17 cellular contexts compared by ENCODE assay signal in genomic region chr10:35375091-35375765, GRCh38. TPM values are rescaled to one million over a fixed set of nuclear protein-coding genes. Genes with fewer than 3 reads are reported as not detected.
DNase-seq lines count a peak whose midpoint lies in the region; ATAC-seq and TF ChIP-seq lines count a peak whose summit lies in the region.
"Had no signal": no experiment of that assay in that cellular context is flagged by ENCODE, and none has a peak within 500 bp of the region (broad histone marks: within the 10 kb centered on the region; RNA-seq: fewer than 3 reads in every experiment).

No MANE protein-coding gene starts in this region.

- H3K4me3 ChIP-seq in epithelial cell of esophagus (ENCODE audit: low read length) (no peak overlapping the region), psoas muscle (no peak overlapping the region)
- H3K4me3 ChIP-seq: esophagus squamous epithelium had no signal

- H3K27ac ChIP-seq in psoas muscle = peak overlapping the region; percentile 44
- H3K27ac ChIP-seq in caudate nucleus (ENCODE audit: low read depth, low read length) = no peak overlapping the region
- H3K27ac ChIP-seq: esophagus squamous epithelium had no signal

- peaks cover 83% of the 10 kb centered on the region for H3K4me1 Mint-ChIP-seq in activated T-cell treated with anti-CD3 and anti-CD28 coated beads, Interleukin-2, amount 50 U/mL, for 24 hours (ENCODE audit: low read depth)
- H3K4me1 Mint-ChIP-seq in activated T-cell treated with anti-CD3 and anti-CD28 coated beads, Interleukin-2, amount 50 U/mL, for 4 hours (ENCODE audit: low read depth) = peaks cover 86% of the 10 kb centered on the region
- peaks cover 60% of the 10 kb centered on the region for H3K4me1 Mint-ChIP-seq in T-helper 17 cell

- no peak for DNase-seq in activated T-cell treated with anti-CD3 and anti-CD28 coated beads, Interleukin-2, amount 50 U/mL, for 24 hours
- no peak for DNase-seq in activated T-cell treated with anti-CD3 and anti-CD28 coated beads, Interleukin-2, amount 50 U/mL, for 4 hours
- DNase-seq in T-helper 17 cell (no peak), epithelial cell of esophagus (ENCODE audit: low read depth) (peak; percentile 26), psoas muscle (no peak), caudate nucleus (lab: John Stamatoyannopoulos, UW) (no peak)
- no peak for DNase-seq in activated CD8-positive, alpha-beta memory T cell treated with anti-CD3 and anti-CD28 coated beads, Interleukin-2, amount 50 U/mL, for 48 hours
- DNase-seq: 8988T; activated CD4-positive, alpha-beta memory T cell treated with anti-CD3 and anti-CD28 coated beads, Interleukin-2, amount 10 ng/mL, durations not matched to agents 7 days and 5 days; amniotic stem cell; CD4-positive, alpha-beta memory T cell; esophagus squamous epithelium; KG1; NCI-H2171 treated with DMSO at 0.1 percent for 48 hours had no signal

- 96 to 100% (median 100%) methylated on average over 1 of the region's 1 CpG for WGBS in psoas muscle, 3 donors

- H3K9me3 ChIP-seq in T-helper 17 cell (ENCODE audit: control insufficient read depth, low read length, poor library complexity, severe bottlenecking) = no peaks in the 10 kb centered on the region
- no peaks in the 10 kb centered on the region for H3K9me3 ChIP-seq in psoas muscle
- H3K9me3 ChIP-seq: esophagus squamous epithelium had no signal

- no peak overlapping the region for H3K4me3 Mint-ChIP-seq in activated T-cell treated with anti-CD3 and anti-CD28 coated beads, Interleukin-2, amount 50 U/mL, for 24 hours
- no peak overlapping the region for H3K4me3 Mint-ChIP-seq in activated T-cell treated with anti-CD3 and anti-CD28 coated beads, Interleukin-2, amount 50 U/mL, for 4 hours
- H3K4me3 Mint-ChIP-seq in T-helper 17 cell = peak overlapping the region; percentile 13
- H3K4me3 Mint-ChIP-seq: activated CD4-positive, alpha-beta memory T cell treated with anti-CD3 and anti-CD28 coated beads, Interleukin-2, amount 10 ng/mL, durations not matched to agents 7 days and 5 days; stimulated activated naive CD8-positive, alpha-beta T cell treated with anti-CD3 and anti-CD28 coated beads, Interleukin-15, Interleukin-2, amounts not matched to agents 100 ng/mL and 50 ng/mL, for 24 hours had no signal

- peak overlapping the region; percentile 8 for H3K27ac Mint-ChIP-seq in activated T-cell treated with anti-CD3 and anti-CD28 coated beads, Interleukin-2, amount 50 U/mL, for 24 hours
- H3K27ac Mint-ChIP-seq in T-helper 17 cell = no peak overlapping the region
- H3K27ac Mint-ChIP-seq: activated CD4-positive, alpha-beta memory T cell treated with anti-CD3 and anti-CD28 coated beads, Interleukin-2, amount 10 ng/mL, durations not matched to agents 7 days and 5 days; activated T-helper 2 cell treated with anti-CD3 and anti-CD28 coated beads, Interferon-gamma antibody, Interleukin-2, Interleukin-4, amounts not matched to agents 10 μg/mL and 5 μg/mL and 100 μg/mL, durations not matched to agents 14 hours and 24 hours and 36 hours; stimulated activated naive CD8-positive, alpha-beta T cell treated with anti-CD3 and anti-CD28 coated beads, Interleukin-15, Interleukin-2, amounts not matched to agents 100 ng/mL and 50 ng/mL, for 24 hours had no signal

- intact Hi-C loops in psoas muscle (cut with DNase I) = loop anchor here in 1 of 2 donors (5.0 kb wide), 1 partner anchor 38 kb away; the partner anchor contains the start of gene CCNY

- no peaks in the 10 kb centered on the region for H3K36me3 ChIP-seq in psoas muscle (ENCODE audit: insufficient read depth in 1 of 2, low read depth in 1 of 2)
- H3K36me3 ChIP-seq: esophagus squamous epithelium had no signal

- TF ChIP-seq CTCF in epithelial cell of esophagus (IDR thresholded peaks at IDR 0.05; ENCODE audit: insufficient read depth, low read depth, low read length, missing control alignments) (no peak), psoas muscle (IDR thresholded peaks at IDR 0.05) (no peak)

- H3K36me3 Mint-ChIP-seq in activated T-cell treated with anti-CD3 and anti-CD28 coated beads, Interleukin-2, amount 50 U/mL, for 24 hours (ENCODE audit: low read depth) = peaks cover 5% of the 10 kb centered on the region
- peaks cover 5% of the 10 kb centered on the region for H3K36me3 Mint-ChIP-seq in activated T-cell treated with anti-CD3 and anti-CD28 coated beads, Interleukin-2, amount 50 U/mL, for 4 hours (ENCODE audit: insufficient read depth)
- H3K36me3 Mint-ChIP-seq in T-helper 17 cell (ENCODE audit: low read depth) = peaks cover 11% of the 10 kb centered on the region

- H3K27me3 Mint-ChIP-seq in activated T-cell treated with anti-CD3 and anti-CD28 coated beads, Interleukin-2, amount 50 U/mL, for 24 hours = no peaks in the 10 kb centered on the region
- H3K27me3 Mint-ChIP-seq in activated T-cell treated with anti-CD3 and anti-CD28 coated beads, Interleukin-2, amount 50 U/mL, for 4 hours (ENCODE audit: low read depth) = no peaks in the 10 kb centered on the region
- H3K27me3 Mint-ChIP-seq in T-helper 17 cell = no peaks in the 10 kb centered on the region
- H3K27me3 Mint-ChIP-seq: activated CD4-positive, alpha-beta memory T cell treated with anti-CD3 and anti-CD28 coated beads, Interleukin-2, amount 10 ng/mL, durations not matched to agents 7 days and 5 days; CD4-positive, alpha-beta memory T cell; stimulated activated naive CD8-positive, alpha-beta T cell treated with anti-CD3 and anti-CD28 coated beads, Interleukin-15, Interleukin-2, amounts not matched to agents 100 ng/mL and 50 ng/mL, for 24 hours had no signal

- no peaks in the 10 kb centered on the region for H3K9me3 Mint-ChIP-seq in activated T-cell treated with anti-CD3 and anti-CD28 coated beads, Interleukin-2, amount 50 U/mL, for 24 hours
- no peaks in the 10 kb centered on the region for H3K9me3 Mint-ChIP-seq in activated T-cell treated with anti-CD3 and anti-CD28 coated beads, Interleukin-2, amount 50 U/mL, for 4 hours
- H3K9me3 Mint-ChIP-seq: activated CD4-positive, alpha-beta memory T cell treated with anti-CD3 and anti-CD28 coated beads, Interleukin-2, amount 10 ng/mL, durations not matched to agents 7 days and 5 days; activated T-helper 2 cell treated with anti-CD3 and anti-CD28 coated beads, Interferon-gamma antibody, Interleukin-2, Interleukin-4, amounts not matched to agents 10 μg/mL and 5 μg/mL and 100 μg/mL, durations not matched to agents 14 hours and 24 hours and 36 hours; CD4-positive, alpha-beta memory T cell; stimulated activated naive CD8-positive, alpha-beta T cell treated with anti-CD3 and anti-CD28 coated beads, Interleukin-15, Interleukin-2, amounts not matched to agents 100 ng/mL and 50 ng/mL, for 24 hours had no signal

- no peak for ATAC-seq in activated T-cell treated with anti-CD3 and anti-CD28 coated beads, Interleukin-2, amount 50 U/mL, for 4 hours
- ATAC-seq in T-helper 17 cell (no peak), psoas muscle (no peak), HG02763 (IDR thresholded peaks at IDR 0.05; ENCODE audit: unreplicated experiment) (no peak)

- no peaks in the 10 kb centered on the region for H3K27me3 ChIP-seq in psoas muscle (ENCODE audit: insufficient read depth in 3 of 3, low read length in 2 of 3)
- H3K27me3 ChIP-seq: esophagus squamous epithelium had no signal

- peaks cover 91% of the 10 kb centered on the region for H3K4me1 ChIP-seq in psoas muscle

RNA-seq across cellular contexts. Expression of gene CCNY, which starts 38.9 kb away (rescaled TPM):
- 10 to 100 TPM; 54.8 to 61.6 (median 58.9) TPM for total RNA-seq in activated T-cell treated with anti-CD3 and anti-CD28 coated beads, Interleukin-2, amount 50 U/mL, for 4 hours
- total RNA-seq in T-helper 17 cell = 10 to 100 TPM; 74.4 to 89.1 TPM
- total RNA-seq in psoas muscle = 10 to 100 TPM; 47.0 to 55.8 (median 50.5) TPM
- polyA plus RNA-seq in psoas muscle = 10 to 100 TPM; 21.2 to 40.8 (median 24.3) TPM
